Comparison of ENCODE assay signal across 21 cellular contexts in the genomic region with DNA sequence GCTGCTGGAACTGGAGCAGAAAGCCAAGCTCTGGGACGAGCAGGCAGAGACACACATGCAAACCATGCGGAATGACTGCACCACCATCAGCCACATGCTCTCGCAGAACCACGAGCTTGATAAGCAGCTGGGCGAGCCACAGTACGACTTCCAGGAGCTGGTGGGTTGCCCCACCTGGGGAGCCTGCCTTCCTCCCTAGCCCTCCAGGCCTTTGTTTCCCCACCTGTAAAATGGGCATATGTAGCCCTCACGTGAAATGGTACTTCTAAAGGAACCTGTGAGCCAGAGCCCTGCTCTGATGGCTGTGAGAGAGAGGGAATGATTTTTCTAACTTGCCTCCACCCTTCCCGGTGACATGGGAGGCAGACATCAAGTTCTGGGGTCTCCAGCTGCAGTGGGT. TPM values are rescaled to one million over a fixed set of nuclear protein-coding genes. Genes with fewer than 3 reads are reported as not detected.
"Had no signal": no experiment of that assay in that cellular context is flagged by ENCODE, and none has a peak within 500 bp of the region (broad histone marks: within the 10 kb centered on the region; RNA-seq: fewer than 3 reads in every experiment).

No MANE protein-coding gene starts in this region.

- H3K4me2 ChIP-seq: KMS-11, SK-N-SH had no signal

- H3K9me3 ChIP-seq: SK-N-SH had no signal

- H3K27ac ChIP-seq: KMS-11, RWPE1 had no signal

- DNase-seq: IMR-90, Kasumi-1, MM.1S, NCI-H1092 treated with DMSO at 0.1 percent for 48 hours, NCI-H1436, NCI-H187, NCI-H2029, NCI-H2171 treated with DMSO at 0.1 percent for 48 hours, NCI-H345, NCI-H446 treated with DMSO at 0.1 percent for 48 hours, NCI-H510A treated with DMSO at 0.1 percent for 48 hours, NCI-H526 treated with DMSO at 0.1 percent for 48 hours, NCI-H748 treated with DMSO at 0.1 percent for 48 hours, SHP77, SK-N-SH, SW 1271 had no signal

- H3K9ac ChIP-seq: KMS-11, SK-N-SH had no signal

RNA-seq across cellular contexts. Expression of gene GOLGA6B, which starts 44.6 kb away (rescaled TPM):
- total RNA-seq: HT-29, IMR-90, M059J, SK-MEL-5 had no signal
- polyA plus RNA-seq: IMR-90, SK-N-SH had no signal
